8 cellular contexts compared by ENCODE assay signal in genomic region chr7:87060288-87060537, GRCh38. TPM values are rescaled to one million over a fixed set of nuclear protein-coding genes. Genes with fewer than 3 reads are reported as not detected.
DNase-seq lines count a peak whose midpoint lies in the region; ATAC-seq and TF ChIP-seq lines count a peak whose summit lies in the region.

No MANE protein-coding gene starts in this region.

- peak overlapping the region; percentile 89 for H2AFZ ChIP-seq in Karpas-422 (ENCODE audit: low read length)
- H2AFZ ChIP-seq in neuron (ENCODE audit: low read depth, low read length), result peak overlapping the region; percentile 80

- H3K9me3 ChIP-seq in DOHH2 (ENCODE audit: control insufficient read depth, insufficient read depth, low read length), result no peaks in the 10 kb centered on the region
- H3K9me3 ChIP-seq in Karpas-422 (ENCODE audit: low read length), result no peaks in the 10 kb centered on the region
- H3K9me3 ChIP-seq in neuron (ENCODE audit: low read length), result no peaks in the 10 kb centered on the region
- H3K9me3 ChIP-seq in HAP-1, result no peaks in the 10 kb centered on the region

- no peak for TF ChIP-seq CTCF in DOHH2 (IDR thresholded peaks at IDR 0.05; ENCODE audit: low read depth, low read length, poor library complexity, severe bottlenecking)
- TF ChIP-seq CTCF in chondrocyte (IDR thresholded peaks at IDR 0.05), result no peak
- no peak for TF ChIP-seq CTCF in foreskin fibroblast (IDR thresholded peaks at IDR 0.05; ENCODE audit: low read depth, low read length)

- H3F3A ChIP-seq in DOHH2 (ENCODE audit: control insufficient read depth, insufficient read depth), result peaks cover 10% of the 10 kb centered on the region

- H4K20me1 ChIP-seq in DOHH2 (ENCODE audit: control insufficient read depth, insufficient read depth, low read depth, low read length), result no peaks in the 10 kb centered on the region
- no peaks in the 10 kb centered on the region for H4K20me1 ChIP-seq in Karpas-422 (ENCODE audit: insufficient read depth, low read depth, low read length)

- peak overlapping the region; percentile 34 for H3K27ac ChIP-seq in DOHH2 (ENCODE audit: low read depth, low read length)
- H3K27ac ChIP-seq in Karpas-422 (ENCODE audit: low read length), result no peak overlapping the region

- H3K4me3 Mint-ChIP-seq in chondrocyte (ENCODE audit: unreplicated experiment), result peak overlapping the region; percentile 70

- H3K27me3 ChIP-seq in DOHH2 (ENCODE audit: control insufficient read depth, low read length), result no peaks in the 10 kb centered on the region
- no peaks in the 10 kb centered on the region for H3K27me3 ChIP-seq in Karpas-422 (ENCODE audit: low read length)
- H3K27me3 ChIP-seq in neuron (ENCODE audit: insufficient read depth, low read length), result no peaks in the 10 kb centered on the region
- peaks cover 4% of the 10 kb centered on the region; the same call in 1 of the 2 replicates for H3K27me3 ChIP-seq in HAP-1 (ENCODE audit: low read depth)

- H3K4me1 ChIP-seq in DOHH2 (ENCODE audit: control insufficient read depth, low read length) (peaks cover 38% of the 10 kb centered on the region), Karpas-422 (ENCODE audit: low read length) (peaks cover 16% of the 10 kb centered on the region), neuron (ENCODE audit: insufficient read depth, low read length) (peaks cover 15% of the 10 kb centered on the region), HAP-1 (no peaks in the 10 kb centered on the region)

- H3K36me3 Mint-ChIP-seq in chondrocyte (ENCODE audit: low read depth), result no peaks in the 10 kb centered on the region

- H3K27ac Mint-ChIP-seq in chondrocyte (ENCODE audit: unreplicated experiment), result no peak overlapping the region

- DNase-seq in Karpas-422 (peak; percentile 42), chondrocyte (ENCODE audit: low spot score) (no peak), HAP-1 (ENCODE audit: low spot score in 2 of 2) (no peak), foreskin fibroblast (no peak), HuH-7.5 (ENCODE audit: low spot score) (no peak)

- H3K36me3 ChIP-seq in DOHH2 (ENCODE audit: control insufficient read depth, low read length) (no peaks in the 10 kb centered on the region), Karpas-422 (ENCODE audit: insufficient read depth, low read length) (no peaks in the 10 kb centered on the region), neuron (ENCODE audit: insufficient read depth, low read length) (no peaks in the 10 kb centered on the region), HAP-1 (replicated peaks) (no peaks in the 10 kb centered on the region)

- in situ Hi-C loops in HAP-1 (cut with MboI; ENCODE audit: low sequenced_read_pairs), result loop anchor here (25.0 kb wide), 1 partner anchor 177 kb away; no protein-coding TSS in a partner anchor

- peaks cover 11% of the 10 kb centered on the region for H3K4me1 Mint-ChIP-seq in chondrocyte (ENCODE audit: low read depth)

- H3K9ac ChIP-seq in Karpas-422 (ENCODE audit: low read length), result peak overlapping the region; percentile 63

- H3K9me2 ChIP-seq in DOHH2 (replicated peaks; ENCODE audit: control insufficient read depth, low read length), result no peaks in the 10 kb centered on the region
- H3K9me2 ChIP-seq in Karpas-422 (replicated peaks; ENCODE audit: insufficient read depth, low read length), result no peaks in the 10 kb centered on the region

- H3K9me3 Mint-ChIP-seq in chondrocyte (ENCODE audit: low read depth), result no peaks in the 10 kb centered on the region

- H3K79me2 ChIP-seq in DOHH2 (ENCODE audit: control insufficient read depth, low read length) (peaks cover 18% of the 10 kb centered on the region), Karpas-422 (ENCODE audit: low read length) (no peaks in the 10 kb centered on the region)

- H3K4me3 ChIP-seq in DOHH2 (ENCODE audit: low read length) (peak overlapping the region; percentile 69), Karpas-422 (ENCODE audit: low read length) (peak overlapping the region; percentile 68), neuron (ENCODE audit: low read length) (peak overlapping the region; percentile 90), HAP-1 (no peak overlapping the region), foreskin fibroblast (ENCODE audit: low read depth in 1 of 2, low read length in 2 of 2) (peak overlapping the region in 1 of 2 donors; percentile 58)

- H3K27me3 Mint-ChIP-seq in chondrocyte (ENCODE audit: low read depth), result no peaks in the 10 kb centered on the region

- no peak for ATAC-seq in GM18520 (IDR thresholded peaks at IDR 0.05; ENCODE audit: unreplicated experiment)

- H3K4me2 ChIP-seq in DOHH2 (ENCODE audit: low read length), result peak overlapping the region; percentile 84
- H3K4me2 ChIP-seq in Karpas-422 (ENCODE audit: low read depth, low read length, poor library complexity, severe bottlenecking), result peak overlapping the region; percentile 67

RNA-seq across cellular contexts. Expression of gene ELAPOR2, which starts 0.8 kb away (rescaled TPM):
- 9.7 and 26.9 TPM in 2 replicates for total RNA-seq in Karpas-422 (2014; rRNA removed; shearing (Covaris generic); ENCODE audit: low replicate concordance)
- 15.8 to 22.9 TPM (median 16.9 TPM) in 3 replicates for total RNA-seq in chondrocyte
